9 cellular contexts compared by ENCODE assay signal in the genomic region with DNA sequence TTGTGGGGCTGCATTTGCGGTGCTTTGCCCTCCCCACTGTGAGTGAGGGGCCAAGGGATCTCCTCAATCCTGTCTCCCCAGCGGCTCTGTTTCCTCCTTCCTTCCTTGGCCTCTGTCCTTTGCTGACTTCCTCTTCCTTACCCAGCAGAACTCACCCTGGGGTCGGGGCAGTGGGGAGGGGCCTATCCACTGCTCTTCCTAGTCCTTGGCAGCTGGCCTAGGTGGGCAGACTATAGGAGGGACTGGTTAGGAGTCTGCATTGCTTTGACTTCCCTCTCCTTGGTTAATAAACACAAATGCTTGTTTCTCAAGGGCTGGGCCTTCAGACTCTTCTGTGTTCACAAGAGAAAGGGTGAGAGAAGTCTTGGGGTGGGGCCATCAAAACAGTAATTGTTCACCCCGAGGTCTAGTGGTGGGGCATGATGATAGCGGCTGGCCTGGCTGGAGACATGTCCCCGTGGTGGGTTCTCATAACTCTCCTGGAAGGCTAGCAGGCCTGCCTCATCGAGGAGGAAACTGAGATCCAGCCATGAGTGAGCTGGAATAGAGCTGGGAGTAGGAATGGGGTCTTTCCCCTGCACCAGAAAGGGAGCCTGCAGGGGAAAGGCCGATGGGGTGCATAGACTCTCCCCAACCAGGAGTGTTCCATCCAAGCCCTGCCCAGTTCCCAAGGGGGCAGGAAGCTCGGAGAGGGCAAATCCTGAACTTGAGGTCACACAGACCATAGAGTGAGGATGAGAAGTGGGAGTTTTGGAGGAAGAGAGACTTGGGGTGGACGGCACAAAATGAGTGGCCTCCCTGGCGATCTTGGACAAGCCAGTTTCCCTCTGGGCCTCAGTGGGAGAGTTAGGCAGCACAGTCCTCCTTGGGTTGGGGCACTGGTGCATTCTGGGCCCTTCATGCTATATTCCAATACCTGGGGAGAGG. TPM values are rescaled to one million over a fixed set of nuclear protein-coding genes. Genes with fewer than 3 reads are reported as not detected.
A peak's percentile ranks its signal among the peaks of the same experiment; 100 is the strongest.
DNase-seq lines count a peak whose midpoint lies in the region; ATAC-seq and TF ChIP-seq lines count a peak whose summit lies in the region.
"Had no signal": no experiment of that assay in that cellular context is flagged by ENCODE, and none has a peak within 500 bp of the region (broad histone marks: within the 10 kb centered on the region; RNA-seq: fewer than 3 reads in every experiment).

No MANE protein-coding gene starts in this region.

- H3K79me2 ChIP-seq in DND-41 (ENCODE audit: insufficient read depth, low read length) (no peaks in the 10 kb centered on the region), Loucy (ENCODE audit: insufficient read depth, low read length) (peaks cover 49% of the 10 kb centered on the region), GM23248 (ENCODE audit: insufficient read depth) (peaks cover 11% of the 10 kb centered on the region; the same call in 1 of the 2 replicates)

- H3K9me2 ChIP-seq in Loucy (replicated peaks; ENCODE audit: low read depth, low read length) (no peaks in the 10 kb centered on the region), GM23248 (ENCODE audit: insufficient read depth) (no peaks in the 10 kb centered on the region)

- H2AFZ ChIP-seq in DND-41 (ENCODE audit: low read depth, low read length) (no peak overlapping the region), Loucy (ENCODE audit: low read length) (no peak overlapping the region), GM23248 (no peak overlapping the region)

- peaks cover 6% of the 10 kb centered on the region for H3K36me3 Mint-ChIP-seq in activated naive CD8-positive, alpha-beta T cell
- H3K36me3 Mint-ChIP-seq in nephron progenitor cell (ENCODE audit: low read depth), result peaks cover 6% of the 10 kb centered on the region

- in situ Hi-C loops in GM23248 (cut with MboI), result no loop called here

- no peak for TF ChIP-seq CTCF in DND-41 (IDR thresholded peaks at IDR 0.05; ENCODE audit: borderline replicate concordance, extremely low read depth, low read length, poor library complexity, severe bottlenecking)
- TF ChIP-seq CTCF in Loucy (conservative IDR thresholded peaks at IDR 0.05; ENCODE audit: low read length), result no peak
- TF ChIP-seq CTCF in nephron progenitor cell (IDR thresholded peaks at IDR 0.05), result no peak

- H3K4me3 Mint-ChIP-seq in activated naive CD8-positive, alpha-beta T cell, result peak overlapping the region; percentile 90
- H3K4me3 Mint-ChIP-seq in nephron progenitor cell, result peak overlapping the region; percentile 70

- peaks cover 19% of the 10 kb centered on the region for H3K36me3 ChIP-seq in DND-41 (ENCODE audit: insufficient read depth, low read length)
- no peaks in the 10 kb centered on the region for H3K36me3 ChIP-seq in Loucy (ENCODE audit: insufficient read depth, low read length)
- H3K36me3 ChIP-seq in GM23248 (ENCODE audit: low read depth), result no peaks in the 10 kb centered on the region
- H3K36me3 ChIP-seq: vagina had no signal

- peaks cover 67% of the 10 kb centered on the region for H3K4me1 Mint-ChIP-seq in activated naive CD8-positive, alpha-beta T cell (ENCODE audit: low read depth)
- H3K4me1 Mint-ChIP-seq in nephron progenitor cell, result peaks cover 29% of the 10 kb centered on the region

- H3K27me3 ChIP-seq in DND-41 (ENCODE audit: insufficient read depth, low read length, poor library complexity) (no peaks in the 10 kb centered on the region), Loucy (ENCODE audit: insufficient read depth, low read length, poor library complexity, severe bottlenecking) (no peaks in the 10 kb centered on the region), GM23248 (replicated peaks; ENCODE audit: insufficient read depth) (no peaks in the 10 kb centered on the region)
- H3K27me3 ChIP-seq: vagina had no signal

- no peaks in the 10 kb centered on the region for H3F3A ChIP-seq in Loucy (ENCODE audit: low read depth)
- no peaks in the 10 kb centered on the region for H3F3A ChIP-seq in GM23248 (ENCODE audit: insufficient read depth)

- no peak for ATAC-seq in DND-41 (ENCODE audit: insufficient read depth, low read depth)

- DNase-seq in DND-41, result no peak
- DNase-seq in nephron progenitor cell, result no peak
- DNase-seq in cerebellar cortex (ENCODE audit: low spot score), result no peak
- DNase-seq in GM23248, result no peak
- DNase-seq in effector CD4-positive, alpha-beta T cell, result no peak
- no peak for DNase-seq in NK-92 treated with Interleukin-12 subunit alpha and Interleukin-12 subunit beta, amount 100 ng/mL, for 24 hours (lab: John Stamatoyannopoulos, UW)

- H3K27ac ChIP-seq in DND-41 (ENCODE audit: low read length), result peak overlapping the region; percentile 4; the same call in 1 of the 2 replicates
- H3K27ac ChIP-seq in GM23248, result no peak overlapping the region

- H3K4me1 ChIP-seq in DND-41 (ENCODE audit: insufficient read depth, low read length), result peaks cover 9% of the 10 kb centered on the region; the same call in 1 of the 2 replicates
- peaks cover 54% of the 10 kb centered on the region for H3K4me1 ChIP-seq in Loucy (ENCODE audit: insufficient read depth, low read length, poor library complexity, severe bottlenecking)
- no peaks in the 10 kb centered on the region for H3K4me1 ChIP-seq in GM23248 (ENCODE audit: insufficient read depth)

- H4K20me1 ChIP-seq in DND-41 (ENCODE audit: insufficient read depth, low read length) (peaks cover 37% of the 10 kb centered on the region), Loucy (ENCODE audit: insufficient read depth, low read length, poor library complexity, severe bottlenecking) (no peaks in the 10 kb centered on the region), GM23248 (ENCODE audit: insufficient read depth) (no peaks in the 10 kb centered on the region)

- no peaks in the 10 kb centered on the region for H3K27me3 Mint-ChIP-seq in activated naive CD8-positive, alpha-beta T cell
- H3K27me3 Mint-ChIP-seq in nephron progenitor cell (ENCODE audit: low read depth, poor library complexity), result peaks cover 60% of the 10 kb centered on the region

- peak overlapping the region; percentile 91 for H3K27ac Mint-ChIP-seq in activated naive CD8-positive, alpha-beta T cell
- no peak overlapping the region for H3K27ac Mint-ChIP-seq in nephron progenitor cell

- H3K9me3 ChIP-seq in DND-41 (ENCODE audit: insufficient read depth, low read length, severe bottlenecking), result no peaks in the 10 kb centered on the region
- no peaks in the 10 kb centered on the region for H3K9me3 ChIP-seq in Loucy (ENCODE audit: insufficient read depth, low read depth, low read length)
- H3K9me3 ChIP-seq in GM23248 (ENCODE audit: low read depth), result no peaks in the 10 kb centered on the region
- H3K9me3 ChIP-seq: vagina had no signal

- H3K4me2 ChIP-seq in DND-41 (ENCODE audit: insufficient read depth, low read length) (no peak overlapping the region), Loucy (ENCODE audit: low read depth, low read length, poor library complexity, severe bottlenecking) (peak overlapping the region; percentile 91), GM23248 (ENCODE audit: unreplicated experiment) (no peak overlapping the region)

- H3K4me3 ChIP-seq in DND-41 (ENCODE audit: low read depth in 1 of 2, low read length in 2 of 2), result no peak overlapping the region
- H3K4me3 ChIP-seq in Loucy (ENCODE audit: low read length, poor library complexity, severe bottlenecking), result peak overlapping the region; percentile 73
- no peak overlapping the region for H3K4me3 ChIP-seq in GM23248

- 81 to 85% methylated on average over 11 of the region's 11 CpGs for WGBS in GM23248 (ENCODE audit: low coverage in 1 of 2, low lambda C conversion rate in 2 of 2, missing lambda C conversion rate in 2 of 2), 2 experiments

- H3K9me3 Mint-ChIP-seq in activated naive CD8-positive, alpha-beta T cell (ENCODE audit: low read depth), result peaks cover 6% of the 10 kb centered on the region
- no peaks in the 10 kb centered on the region for H3K9me3 Mint-ChIP-seq in nephron progenitor cell

- H3K9ac ChIP-seq in DND-41 (ENCODE audit: low read depth, low read length), result no peak overlapping the region
- H3K9ac ChIP-seq in Loucy (ENCODE audit: low read depth, low read length, poor library complexity, severe bottlenecking), result peak overlapping the region; percentile 74
- no peak overlapping the region for H3K9ac ChIP-seq in GM23248

RNA-seq across cellular contexts. Expression of gene FAM110A, which starts 12.7 kb away (rescaled TPM):
- total RNA-seq in GM23248 (2014; rRNA removed; shearing (Covaris generic)), result 2.6 and 5.6 TPM in 2 replicates
- polyA plus RNA-seq in GM23248 (2016; fragmentation: Nextera tagmentation; extraction: Ambion mirVana), result 3.8 and 5.0 TPM in 2 replicates
